7 cellular contexts compared by ENCODE assay signal in the genomic region with DNA sequence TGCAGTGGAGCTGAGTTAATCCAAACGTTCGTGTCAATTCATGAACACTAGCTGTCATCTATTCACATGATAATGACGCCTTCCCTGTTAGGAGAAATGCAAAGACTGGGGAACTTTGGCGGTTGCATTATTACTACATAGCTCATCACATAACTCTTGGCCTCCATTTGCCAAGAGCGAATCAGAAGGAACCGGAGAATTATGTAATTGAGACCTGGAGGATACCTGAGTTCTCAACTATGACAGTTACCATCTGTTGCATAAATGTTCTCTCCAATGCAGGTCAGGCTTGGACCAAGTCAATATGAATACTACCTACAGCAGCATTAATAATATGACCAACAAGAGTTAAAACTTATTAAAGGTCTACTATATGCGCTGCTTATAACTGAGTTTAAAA.
"Had no signal": no experiment of that assay in that cellular context is flagged by ENCODE, and none has a peak within 500 bp of the region (broad histone marks: within the 10 kb centered on the region; RNA-seq: fewer than 3 reads in every experiment).

No MANE protein-coding gene starts in this region.

- H3K9me3 ChIP-seq: HAP-1 had no signal

- H2AFZ ChIP-seq: GM23248 had no signal

- DNase-seq: GM23248, GOT3, H7, HFFc6, IMR-90 had no signal

- H3K27ac ChIP-seq: GM23248 had no signal

- H3K9ac ChIP-seq: GM23248 had no signal

- H3K4me1 ChIP-seq: HAP-1 had no signal

- H3K36me3 ChIP-seq: HAP-1 had no signal

- H3K4me3 ChIP-seq: GM23248, HAP-1, K562 had no signal
